In genomic region chr1:10513199-10513598, GRCh38 we compare ENCODE assay signal across 3 cellular contexts.
TF ChIP-seq lines count a peak whose summit lies in the region.

No MANE protein-coding gene starts in this region.

TF ChIP-seq in SK-N-SH, 30 proteins besides CTCF, POLR2A, EP300 and RAD21:
- TF ChIP-seq JUND (IDR thresholded peaks at IDR 0.05) (no peak), NFIC (IDR thresholded peaks at IDR 0.05; ENCODE audit: borderline replicate concordance) (no peak), RFX5 (IDR thresholded peaks at IDR 0.05; ENCODE audit: low read length) (no peak), MXI1 (IDR thresholded peaks at IDR 0.05; ENCODE audit: low read depth, low read length) (no peak), FOSL2 (IDR thresholded peaks at IDR 0.05; ENCODE audit: borderline replicate concordance, low read depth) (no peak), MEF2A (IDR thresholded peaks at IDR 0.05; ENCODE audit: borderline replicate concordance, low read depth) (no peak), RCOR1 (IDR thresholded peaks at IDR 0.05; ENCODE audit: low read length) (no peak), ELF1 (IDR thresholded peaks at IDR 0.05) (no peak), FOXM1 (IDR thresholded peaks at IDR 0.05; ENCODE audit: low read depth) (no peak), TAF1 (IDR thresholded peaks at IDR 0.05; ENCODE audit: borderline replicate concordance, low read depth, low read length) (no peak), NRF1 (IDR thresholded peaks at IDR 0.05; ENCODE audit: low read depth, low read length) (no peak), USF2 (IDR thresholded peaks at IDR 0.05; ENCODE audit: borderline replicate concordance, low read depth, low read length) (no peak), CHD2 (IDR thresholded peaks at IDR 0.05; ENCODE audit: low read length, partially characterized antibody) (no peak), GATA2 (CRISPR knock-in tag; IDR thresholded peaks at IDR 0.05) (no peak)

TF ChIP-seq in SK-N-SH treated with all-trans-retinoic acid at 6 μM for 48 hours, 23 proteins besides CTCF, POLR2A, EP300 and RAD21:
- TF ChIP-seq GLIS3 (CRISPR knock-in tag; IDR thresholded peaks at IDR 0.05) (no peak), PATZ1 (CRISPR knock-in tag; IDR thresholded peaks at IDR 0.05; ENCODE audit: borderline replicate concordance) (no peak), TCF4 (CRISPR knock-in tag; IDR thresholded peaks at IDR 0.05; ENCODE audit: borderline replicate concordance) (no peak), OSR1 (CRISPR knock-in tag; IDR thresholded peaks at IDR 0.05) (no peak), ZFP3 (CRISPR knock-in tag; IDR thresholded peaks at IDR 0.05) (no peak), ZC3H10 (CRISPR knock-in tag; IDR thresholded peaks at IDR 0.05) (no peak), ZNF8 (CRISPR knock-in tag; IDR thresholded peaks at IDR 0.05) (no peak), SNAI2 (CRISPR knock-in tag; IDR thresholded peaks at IDR 0.05) (no peak), TOX (CRISPR knock-in tag; IDR thresholded peaks at IDR 0.05; ENCODE audit: borderline replicate concordance) (no peak), ZFP30 (CRISPR knock-in tag; IDR thresholded peaks at IDR 0.05) (no peak), ZNF565 (CRISPR knock-in tag; conservative IDR thresholded peaks at IDR 0.05; ENCODE audit: low read depth) (no peak), ARNTL (CRISPR knock-in tag; IDR thresholded peaks at IDR 0.05; ENCODE audit: borderline replicate concordance, low read depth) (no peak), CSDC2 (CRISPR knock-in tag; IDR thresholded peaks at IDR 0.05) (no peak)

TF ChIP-seq in IMR-90, 13 proteins besides CTCF, POLR2A, EP300 and RAD21:
- TF ChIP-seq USF2 (IDR thresholded peaks at IDR 0.05; ENCODE audit: low read depth, low read length) (no peak), SMC3 (IDR thresholded peaks at IDR 0.05; ENCODE audit: low read depth, low read length) (no peak), ELK1 (IDR thresholded peaks at IDR 0.05; ENCODE audit: borderline replicate concordance, low read depth, low read length) (no peak), NFE2L2 (IDR thresholded peaks at IDR 0.05; ENCODE audit: low read depth, low read length) (no peak), MAZ (IDR thresholded peaks at IDR 0.05; ENCODE audit: borderline replicate concordance, low read depth, low read length) (no peak), RFX5 (IDR thresholded peaks at IDR 0.05; ENCODE audit: low read depth, low read length) (no peak), CEBPB (IDR thresholded peaks at IDR 0.05; ENCODE audit: low read depth, low read length) (no peak), MAFK (IDR thresholded peaks at IDR 0.05; ENCODE audit: low read depth, low read length) (no peak), RCOR1 (IDR thresholded peaks at IDR 0.05; ENCODE audit: insufficient replicate concordance, low read length) (no peak), BHLHE40 (IDR thresholded peaks at IDR 0.05; ENCODE audit: low read depth, low read length) (no peak), FOS (IDR thresholded peaks at IDR 0.05; ENCODE audit: low read depth, low read length) (no peak), CHD1 (IDR thresholded peaks at IDR 0.05; ENCODE audit: low read depth, low read length) (no peak)
